Comparison of ENCODE assay signal across 9 cellular contexts in the genomic region with DNA sequence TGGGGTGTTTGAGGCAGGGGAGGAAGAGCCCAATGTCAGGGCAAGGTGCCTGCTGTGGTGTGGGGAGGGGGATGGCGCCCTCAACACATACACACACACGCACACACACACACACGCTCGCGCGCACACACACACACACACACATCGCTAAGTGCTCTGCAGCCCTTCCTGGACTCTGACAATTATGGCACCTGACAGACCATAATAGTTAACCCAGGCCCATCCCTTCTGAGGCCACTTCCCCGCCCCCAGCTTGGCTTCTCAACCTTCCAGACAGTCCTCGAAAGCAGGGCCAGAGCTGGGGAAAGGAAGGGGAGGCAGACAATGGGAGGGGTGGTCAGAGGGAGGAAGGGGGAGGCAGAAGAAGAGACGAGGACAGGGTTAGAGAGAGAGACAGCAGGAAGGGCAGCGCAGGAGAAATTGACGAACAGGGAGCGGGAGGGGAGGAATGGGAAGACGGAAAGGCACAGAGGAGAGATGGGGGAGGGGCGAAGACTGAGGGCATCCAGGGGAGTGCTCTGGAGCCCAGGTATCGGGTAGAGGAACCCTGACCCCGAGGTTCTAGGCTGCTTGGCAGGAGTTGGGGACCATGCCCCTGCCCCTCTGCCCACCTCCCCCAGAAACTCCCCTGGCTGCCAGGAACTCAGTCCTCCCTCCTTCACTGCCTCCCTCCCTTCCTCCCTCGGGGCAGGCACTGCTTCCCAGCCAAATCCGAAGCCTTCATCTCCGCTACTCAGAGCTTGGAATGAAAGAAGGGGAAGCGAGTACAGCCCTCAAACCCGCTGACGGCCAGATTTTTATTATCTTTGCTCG. TPM values are rescaled to one million over a fixed set of nuclear protein-coding genes. Genes with fewer than 3 reads are reported as not detected.
A peak's percentile ranks its signal among the peaks of the same experiment; 100 is the strongest.
DNase-seq lines count a peak whose midpoint lies in the region; ATAC-seq, FAIRE-seq and TF ChIP-seq lines count a peak whose summit lies in the region.
"Had no signal": no experiment of that assay in that cellular context is flagged by ENCODE, and none has a peak within 500 bp of the region (broad histone marks: within the 10 kb centered on the region; RNA-seq: fewer than 3 reads in every experiment).

No MANE protein-coding gene starts in this region.

- no peaks in the 10 kb centered on the region for H3K36me3 ChIP-seq in GM23338 (ENCODE audit: insufficient read depth)
- no peaks in the 10 kb centered on the region for H3K36me3 ChIP-seq in K562 (ENCODE audit: control insufficient read depth, insufficient read depth, low read length)
- H3K36me3 ChIP-seq in neural progenitor cell: no peaks in the 10 kb centered on the region

- peak overlapping the region; percentile 79 for H2AFZ ChIP-seq in GM23338
- peak overlapping the region; percentile 71 for H2AFZ ChIP-seq in K562 (ENCODE audit: low read depth, low read length)
- H2AFZ ChIP-seq in neural progenitor cell (replicated peaks): no peak overlapping the region

- TF ChIP-seq POLR2A in K562 (conservative IDR thresholded peaks at IDR 0.05): no peak

- H3K36me3 Mint-ChIP-seq in GM23338 (ENCODE audit: low read depth) (no peaks in the 10 kb centered on the region), neural progenitor cell (no peaks in the 10 kb centered on the region)

- H3K9me1 ChIP-seq in K562 (ENCODE audit: control insufficient read depth, insufficient read depth, low read length): peaks cover 4% of the 10 kb centered on the region

- no peak for TF ChIP-seq CTCF in GM23338 (conservative IDR thresholded peaks at IDR 0.05; ENCODE audit: low read depth in 2 of 2)
- TF ChIP-seq CTCF in K562 (IDR thresholded peaks at IDR 0.05 in 2 of 3, conservative IDR thresholded peaks at IDR 0.05 in 1 of 3; ENCODE audit: insufficient read depth in 2 of 3, low read depth in 1 of 3, low read length in 3 of 3): no peak
- TF ChIP-seq CTCF in neural progenitor cell (IDR thresholded peaks at IDR 0.05): no peak

- H3K4me1 Mint-ChIP-seq in GM23338 (peaks cover 76% of the 10 kb centered on the region), neural progenitor cell (peaks cover 69% of the 10 kb centered on the region)

- TF ChIP-seq EP300 in K562 (IDR thresholded peaks at IDR 0.05; ENCODE audit: low read length): no peak

- CTCF ChIA-PET in K562 (lab: Yijun Ruan, JAX; ENCODE audit: low intra/inter-chr PET ratio): no interaction called here

- WGBS in K562 (ENCODE audit: insufficient coverage, low coverage, missing lambda C conversion rate): 8% methylated on average over 16 of the region's 24 CpGs

- H3K9me3 Mint-ChIP-seq in GM23338 (no peaks in the 10 kb centered on the region; the same call in 2 of the 3 replicates), neural progenitor cell (no peaks in the 10 kb centered on the region)
- H3K9me3 Mint-ChIP-seq: activated CD4-positive, alpha-beta T cell treated with anti-CD3 and anti-CD28 coated beads, Interleukin-2, amount 10 ng/mL, durations not matched to agents 24 days and 14 days had no signal

- peaks cover 72% of the 10 kb centered on the region for H3K4me1 ChIP-seq in GM23338 (ENCODE audit: insufficient read depth)
- H3K4me1 ChIP-seq in K562 (replicated peaks in 1 of 2; ENCODE audit: control insufficient read depth in 2 of 2, insufficient read depth in 2 of 2, low read length in 2 of 2): peaks cover 22 to 60% of the 10 kb centered on the region in 2 experiments
- peaks cover 73% of the 10 kb centered on the region for H3K4me1 ChIP-seq in neural progenitor cell

- peaks cover 72% of the 10 kb centered on the region for H3K27me3 ChIP-seq in GM23338 (ENCODE audit: insufficient read depth)
- peaks cover 0 to 9% of the 10 kb centered on the region in 2 experiments; a peak in 1 of 5 replicates for H3K27me3 ChIP-seq in K562 (ENCODE audit: control insufficient read depth in 2 of 2, insufficient read depth in 2 of 2, low read length in 2 of 2)
- peaks cover 6% of the 10 kb centered on the region for H3K27me3 ChIP-seq in neural progenitor cell

- FAIRE-seq in K562 (lab: Jason Lieb, UNC): no peak

- H3K9me3 ChIP-seq in K562 (replicated peaks; ENCODE audit: control insufficient read depth, insufficient read depth, low read depth, low read length): no peaks in the 10 kb centered on the region
- no peaks in the 10 kb centered on the region for H3K9me3 ChIP-seq in neural progenitor cell (ENCODE audit: low read depth)

- intact Hi-C loops in K562 (cut with micrococcal nuclease): loop anchor here (5.0 kb wide), 1 partner anchor 44 kb away; no protein-coding TSS in a partner anchor

- no TSS peak for BruUV-seq in K562 (replicated peaks; lab: Mats Ljungman, UMichigan)

- H3F3A ChIP-seq in GM23338 (replicated peaks; ENCODE audit: low read depth) (peaks cover 16% of the 10 kb centered on the region), neural progenitor cell (ENCODE audit: low read depth) (peaks cover 69% of the 10 kb centered on the region)

- H3K4me3 Mint-ChIP-seq in GM23338 (peak overlapping the region; percentile 68), neural progenitor cell (peak overlapping the region; percentile 64)
- H3K4me3 Mint-ChIP-seq: activated CD4-positive, alpha-beta T cell treated with anti-CD3 and anti-CD28 coated beads, Interleukin-2, amount 10 ng/mL, durations not matched to agents 24 days and 14 days had no signal

- H3K79me2 ChIP-seq in GM23338 (replicated peaks; ENCODE audit: insufficient read depth) (no peaks in the 10 kb centered on the region), K562 (ENCODE audit: control insufficient read depth, insufficient read depth, low read length) (no peaks in the 10 kb centered on the region), neural progenitor cell (ENCODE audit: low read depth) (peaks cover 7% of the 10 kb centered on the region)

- no peaks in the 10 kb centered on the region for H3K9me2 ChIP-seq in GM23338 (ENCODE audit: insufficient read depth)

- H3K9ac ChIP-seq in K562 (ENCODE audit: insufficient read depth in 1 of 2, low read depth in 2 of 2, low read length in 2 of 2): peak overlapping the region in 1 of 2 experiments; percentile 72; a peak in 1 of 4 replicates
- no peak overlapping the region for H3K9ac ChIP-seq in neural progenitor cell

- H3K27ac Mint-ChIP-seq in GM23338: peak overlapping the region; percentile 30; the same call in 1 of the 2 replicates
- peak overlapping the region; percentile 88 for H3K27ac Mint-ChIP-seq in neural progenitor cell
- H3K27ac Mint-ChIP-seq: activated CD4-positive, alpha-beta T cell treated with anti-CD3 and anti-CD28 coated beads, Interleukin-2, amount 10 ng/mL, durations not matched to agents 24 days and 14 days had no signal

- POLR2A ChIA-PET in K562 (lab: Yijun Ruan, JAX): interaction anchor here (0.7 to 1.1 kb wide), 2 partner anchors 10 to 13 kb away, joined by 3 read pairs; no protein-coding TSS in a partner anchor

- H3K27ac ChIP-seq in GM23338 (ENCODE audit: low read depth) (no peak overlapping the region), K562 (ENCODE audit: extremely low read depth, low read depth, low read length) (no peak overlapping the region), neural progenitor cell (peak overlapping the region; percentile 86)

- DNase-seq in GM23338 (ENCODE audit: low spot score) (peak; percentile 89), NCI-H1436 (lab: John Stamatoyannopoulos, UW) (peak; percentile 70), K562 (ENCODE audit: extremely low read depth in 1 of 4, low spot score in 3 of 4) (peak; percentile 43 to 58 (median 52)), neural progenitor cell (ENCODE audit: low spot score) (peak; percentile 82), NOMO-1 treated with DMSO at 0.1 percent for 48 hours (lab: John Stamatoyannopoulos, UW; ENCODE audit: unreplicated experiment) (no peak)
- DNase-seq in activated CD4-positive, alpha-beta T cell treated with anti-CD3 and anti-CD28 coated beads for 48 hours: no peak
- DNase-seq in stimulated activated CD4-positive, alpha-beta T cell treated with anti-CD3 and anti-CD28 coated beads, Interleukin-4, amount 100 ng/mL, for 24 hours: no peak
- DNase-seq: activated CD4-positive, alpha-beta T cell treated with anti-CD3 and anti-CD28 coated beads, Interleukin-2, amount 10 ng/mL, durations not matched to agents 24 days and 14 days had no signal

- peak overlapping the region; percentile 67 for H3K4me3 ChIP-seq in GM23338
- H3K4me3 ChIP-seq in K562: no peak overlapping the region
- peak overlapping the region; percentile 41 for H3K4me3 ChIP-seq in neural progenitor cell

- H4K20me1 ChIP-seq in GM23338 (replicated peaks; ENCODE audit: insufficient read depth) (no peaks in the 10 kb centered on the region), K562 (replicated peaks; ENCODE audit: control insufficient read depth, insufficient read depth, low read length) (0 out of 2 replicates have a peak, but pooled peaks cover 10% of the 10 kb centered on the region), neural progenitor cell (ENCODE audit: low read depth) (peaks cover 69% of the 10 kb centered on the region)

- ATAC-seq in GM23338 (peak; percentile 2), K562 (peak; percentile 46), GM18861 (IDR thresholded peaks at IDR 0.05; ENCODE audit: unreplicated experiment) (no peak)

- in situ Hi-C loops in K562 (cut with MboI): no loop called here

- H3K27me3 Mint-ChIP-seq in GM23338 (ENCODE audit: insufficient read depth, low read depth, poor library complexity): peaks cover 51% of the 10 kb centered on the region
- H3K27me3 Mint-ChIP-seq in neural progenitor cell (ENCODE audit: insufficient read depth, low read depth): peaks cover 5% of the 10 kb centered on the region

- no peak for TF ChIP-seq RAD21 in K562 (CRISPR knock-in tag; conservative IDR thresholded peaks at IDR 0.05 in 1 of 2, IDR thresholded peaks at IDR 0.05 in 1 of 2)

- H3K4me2 ChIP-seq in GM23338: peak overlapping the region; percentile 90
- 0 out of 2 replicates have a peak overlapping the region, but pooled peaks have one; percentile 8 for H3K4me2 ChIP-seq in K562 (ENCODE audit: insufficient read depth, low read length)
- H3K4me2 ChIP-seq in neural progenitor cell: peak overlapping the region; percentile 80

RNA-seq across cellular contexts. Expression of a gene that starts 4.0 kb away (rescaled TPM):
- 1.3 and 2.2 TPM in 2 replicates for total RNA-seq in GM23338 (2014; rRNA removed; shearing (Covaris generic))
- 0.87 TPM in 2 replicates for polyA plus RNA-seq in GM23338 (2016; fragmentation: Nextera tagmentation; extraction: Ambion mirVana)
- 0.51 and 2.0 TPM in 2 replicates for total RNA-seq in K562 (2011; cell fraction: chromatin; rRNA removed; ENCODE audit: low replicate concordance)
- total RNA-seq in K562 (2011; cell fraction: nucleolus; rRNA removed): 0.17 and 0.26 TPM in 2 replicates
- 0.53 and 0.66 TPM in 2 replicates for total RNA-seq in K562 (2011; cell fraction: nucleoplasm; rRNA removed)
- 0.04 TPM in 1 of 2 replicates, not detected in the other for total RNA-seq in K562 (2014; rRNA removed)
- not detected in 2 replicates for total RNA-seq in K562 (2014; rRNA removed; fragmentation: Illumina TruSeq; extraction: Trizol)
- not detected in 2 replicates for total RNA-seq in K562 (2015; rRNA removed; fragmentation: Illumina TruSeq; extraction: Trizol)
- 0.33 and 0.40 TPM in 2 replicates for total RNA-seq in K562 (2021)
- 0.04 and 0.13 TPM in 2 replicates for polyA plus RNA-seq in K562 (2011; rRNA removed)
- 0.01 and 0.06 TPM in 2 replicates for polyA plus RNA-seq in K562 (2011; cell fraction: cytosol; rRNA removed)
- 0.17 and 1.9 TPM in 2 replicates for polyA plus RNA-seq in K562 (2011; cell fraction: nucleus; rRNA removed)
- 0.05 and 0.44 TPM in 2 replicates for polyA plus RNA-seq in K562 (2012)
- 0.09 and 0.15 TPM in 2 replicates for polyA plus RNA-seq in K562 (2014; fragmentation: Illumina TruSeq; extraction: Trizol)
- not detected for polyA plus RNA-seq in K562 (2014; fragmentation: Nextera tagmentation; extraction: Ambion mirVana)
- polyA plus RNA-seq in K562 (2014; rRNA removed): not detected in 2 replicates
- not detected in 2 replicates for polyA minus RNA-seq in K562 (2011; rRNA and poly(A)+ RNA removed)
- not detected in 2 replicates for polyA minus RNA-seq in K562 (2011; cell fraction: cytosol; rRNA and poly(A)+ RNA removed)
- 0.13 TPM in 1 of 2 replicates, not detected in the other for polyA minus RNA-seq in K562 (2011; cell fraction: nucleus; rRNA and poly(A)+ RNA removed)
- 3.8 and 15.6 TPM in 2 replicates for total RNA-seq in neural progenitor cell (ENCODE audit: low replicate concordance)

Comparison
In these comparisons a context has a peak if more than half of its experiments do, and no peak if none do; other contexts are left out.
1. DNase-seq: peak in GM23338 (single experiment), NCI-H1436 (single experiment), K562 (4 of 4) and neural progenitor cell (single experiment); none in activated CD4-positive, alpha-beta T cell treated with anti-CD3 and anti-CD28 coated beads for 48 hours (single experiment), stimulated activated CD4-positive, alpha-beta T cell treated with anti-CD3 and anti-CD28 coated beads, Interleukin-4, amount 100 ng/mL, for 24 hours (single experiment) and NOMO-1 treated with DMSO at 0.1 percent for 48 hours (single experiment).
2. H3K4me2 ChIP-seq: peak in every context shown above with its lines; median percentile 90 in GM23338; 80 in neural progenitor cell; 8 in K562.